16 cellular contexts compared by ENCODE assay signal in the genomic region with DNA sequence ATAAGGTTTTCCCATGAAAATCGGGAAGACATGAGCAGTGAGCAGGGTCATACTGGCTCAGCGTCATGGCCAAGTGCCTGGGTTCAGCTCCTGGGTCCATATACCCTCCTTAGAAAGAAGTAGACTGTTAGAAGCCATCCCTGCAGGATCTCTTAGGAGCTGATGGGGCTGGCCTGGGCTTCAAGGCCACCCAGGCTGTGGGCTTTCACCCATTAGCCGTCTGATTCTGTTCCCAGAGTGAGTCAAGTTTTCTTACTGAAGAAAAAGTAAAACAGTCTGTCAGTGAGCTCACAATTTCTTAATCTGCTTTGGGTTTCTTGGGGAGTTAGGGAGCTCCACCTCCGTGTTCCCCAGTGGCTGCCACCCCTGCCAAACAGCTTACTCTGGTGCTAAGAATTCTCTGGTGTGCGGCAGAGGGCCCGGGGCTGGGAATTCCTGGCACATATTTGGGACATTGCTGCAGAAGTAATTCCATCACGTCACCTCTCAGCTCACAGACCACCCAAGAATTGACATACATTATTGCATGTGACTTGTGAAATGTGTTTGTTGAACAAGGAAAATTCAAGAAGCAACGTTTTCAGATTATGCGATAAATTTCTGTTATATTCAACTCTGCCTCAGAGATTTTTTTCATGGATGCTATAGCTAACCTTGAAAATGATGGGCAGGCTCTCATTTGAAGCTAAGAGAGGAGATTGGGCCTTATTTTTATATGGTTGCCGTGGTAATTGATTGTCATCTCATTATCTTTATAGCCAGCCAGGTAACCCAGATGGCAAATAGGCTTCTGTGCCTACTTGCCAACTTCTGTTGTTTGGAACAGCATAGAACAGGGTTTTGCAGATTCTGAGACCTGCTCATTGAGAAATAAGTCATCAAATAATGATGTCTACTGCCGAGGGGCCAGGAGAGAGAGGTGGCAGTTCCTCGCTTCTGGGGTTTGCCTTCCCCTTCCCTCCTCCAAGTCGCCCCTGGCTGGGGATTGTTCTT.
DNase-seq lines count a peak whose midpoint lies in the region; ATAC-seq and TF ChIP-seq lines count a peak whose summit lies in the region.
"Had no signal": no experiment of that assay in that cellular context is flagged by ENCODE, and none has a peak within 500 bp of the region (broad histone marks: within the 10 kb centered on the region; RNA-seq: fewer than 3 reads in every experiment).

No MANE protein-coding gene starts in this region.

- CTCF ChIA-PET in CD4-positive, alpha-beta memory T cell (lab: Charles Lee; ENCODE audit: partially characterized antibody), result no interaction called here

- no peak overlapping the region for H3K4me3 Mint-ChIP-seq in endothelial cell (ENCODE audit: unreplicated experiment)
- H3K4me3 Mint-ChIP-seq in CD4-positive, alpha-beta memory T cell, result no peak overlapping the region
- H3K4me3 Mint-ChIP-seq: CD14-positive monocyte, GM23338 had no signal

- TF ChIP-seq POLR2A in stomach (IDR thresholded peaks at IDR 0.05), result no peak

- H3K27ac ChIP-seq in SJSA1 (peak overlapping the region; percentile 87), left lung (no peak overlapping the region), stomach (no peak overlapping the region)
- H3K27ac ChIP-seq in CD4-positive, alpha-beta memory T cell (ENCODE audit: low read depth, low read length), result no peak overlapping the region

- no peaks in the 10 kb centered on the region for H3K4me1 Mint-ChIP-seq in endothelial cell (ENCODE audit: unreplicated experiment)
- no peaks in the 10 kb centered on the region for H3K4me1 Mint-ChIP-seq in CD4-positive, alpha-beta memory T cell

- no peaks in the 10 kb centered on the region for H3K9me3 Mint-ChIP-seq in endothelial cell (ENCODE audit: unreplicated experiment)
- H3K9me3 Mint-ChIP-seq in CD4-positive, alpha-beta memory T cell, result peaks cover 0 to 2% (median 0%) of the 10 kb centered on the region in 8 donors
- H3K9me3 Mint-ChIP-seq: GM23338 had no signal

- no peak overlapping the region for H3K27ac Mint-ChIP-seq in endothelial cell (ENCODE audit: unreplicated experiment)
- no peak overlapping the region for H3K27ac Mint-ChIP-seq in CD4-positive, alpha-beta memory T cell
- H3K27ac Mint-ChIP-seq: CD14-positive monocyte had no signal

- no peaks in the 10 kb centered on the region for H3K9me3 ChIP-seq in SJSA1 (replicated peaks)
- H3K9me3 ChIP-seq in left lung, result no peaks in the 10 kb centered on the region
- H3K9me3 ChIP-seq in stomach, result no peaks in the 10 kb centered on the region
- no peaks in the 10 kb centered on the region for H3K9me3 ChIP-seq in CD4-positive, alpha-beta memory T cell (ENCODE audit: control insufficient read depth in 1 of 2, low read length in 2 of 2)

- WGBS in stomach, 5 donors, result 68 to 82% (median 79%) methylated on average over 13 of the region's 13 CpGs

- H3K4me1 ChIP-seq in SJSA1 (replicated peaks) (peaks cover 25% of the 10 kb centered on the region), left lung (no peaks in the 10 kb centered on the region), stomach (no peaks in the 10 kb centered on the region)
- H3K4me1 ChIP-seq in CD4-positive, alpha-beta memory T cell (ENCODE audit: insufficient read depth, low read length), result no peaks in the 10 kb centered on the region

- TF ChIP-seq EP300 in stomach (IDR thresholded peaks at IDR 0.05), result no peak

- peak; percentile 53 for ATAC-seq in left lung
- ATAC-seq: GM23338, PC-3 had no signal

- DNase-seq in COR-L47 (lab: John Stamatoyannopoulos, UW) (peak; percentile 27), NCI-H1105 treated with DMSO at 0.1 percent for 48 hours (lab: John Stamatoyannopoulos, UW) (peak; percentile 45), SJSA1 (ENCODE audit: low read depth in 1 of 2, low spot score in 2 of 2) (peak; percentile 89 to 92), left lung (peak in 1 of 2 donors; percentile 54), endothelial cell (ENCODE audit: low spot score) (no peak), stomach (no peak), activated gamma-delta T cell treated with Interleukin-2 at 50 U/mL for 16 hours (no peak)
- no peak for DNase-seq in CD4-positive, alpha-beta memory T cell
- DNase-seq: DMS53, IMR-90, Kasumi-1, NCI-H1694, NCI-H524, PC-3 had no signal

- H3K36me3 Mint-ChIP-seq in endothelial cell (ENCODE audit: low read depth, unreplicated experiment), result no peaks in the 10 kb centered on the region
- no peaks in the 10 kb centered on the region for H3K36me3 Mint-ChIP-seq in CD4-positive, alpha-beta memory T cell

- intact Hi-C loops in left lung (cut with DNase I) (no loop called here), stomach (cut with DNase I; ENCODE audit: low total_unique reads) (no loop called here)
- intact Hi-C loops in CD4-positive, alpha-beta memory T cell (cut with micrococcal nuclease), result no loop called here

- no peak for TF ChIP-seq CTCF in left lung (IDR thresholded peaks at IDR 0.05)
- TF ChIP-seq CTCF in endothelial cell (IDR thresholded peaks at IDR 0.05; ENCODE audit: unreplicated experiment), result no peak
- TF ChIP-seq CTCF in stomach (IDR thresholded peaks at IDR 0.05), result no peak

- H3K36me3 ChIP-seq in SJSA1 (no peaks in the 10 kb centered on the region), left lung (no peaks in the 10 kb centered on the region), stomach (no peaks in the 10 kb centered on the region)
- no peaks in the 10 kb centered on the region for H3K36me3 ChIP-seq in CD4-positive, alpha-beta memory T cell (ENCODE audit: insufficient read depth, low read length)

- H3K27me3 ChIP-seq in SJSA1 (replicated peaks) (no peaks in the 10 kb centered on the region), left lung (no peaks in the 10 kb centered on the region), stomach (no peaks in the 10 kb centered on the region)
- no peaks in the 10 kb centered on the region for H3K27me3 ChIP-seq in CD4-positive, alpha-beta memory T cell (ENCODE audit: insufficient read depth, low read length)

- no peak overlapping the region for H3K4me3 ChIP-seq in SJSA1
- no peak overlapping the region for H3K4me3 ChIP-seq in left lung
- no peak overlapping the region for H3K4me3 ChIP-seq in stomach
- no peak overlapping the region for H3K4me3 ChIP-seq in CD4-positive, alpha-beta memory T cell (ENCODE audit: low read length in 2 of 2)
- H3K4me3 ChIP-seq: GM23338 had no signal

- POLR2A ChIA-PET in CD4-positive, alpha-beta memory T cell (lab: Charles Lee; ENCODE audit: partially characterized antibody), result no interaction called here

- peaks cover 1% of the 10 kb centered on the region for H3K27me3 Mint-ChIP-seq in endothelial cell (ENCODE audit: unreplicated experiment)
- H3K27me3 Mint-ChIP-seq in CD4-positive, alpha-beta memory T cell, result no peaks in the 10 kb centered on the region

Comparison
In these comparisons a context has a peak if more than half of its experiments do, and no peak if none do; other contexts are left out.
1. DNase-seq: peak in COR-L47 (single experiment), NCI-H1105 treated with DMSO at 0.1 percent for 48 hours (single experiment) and SJSA1 (2 of 2); none in endothelial cell (single experiment), stomach (single experiment), CD4-positive, alpha-beta memory T cell (0 of 5) and activated gamma-delta T cell treated with Interleukin-2 at 50 U/mL for 16 hours (single experiment).